Comparison of ENCODE assay signal across 17 cellular contexts in the genomic region with DNA sequence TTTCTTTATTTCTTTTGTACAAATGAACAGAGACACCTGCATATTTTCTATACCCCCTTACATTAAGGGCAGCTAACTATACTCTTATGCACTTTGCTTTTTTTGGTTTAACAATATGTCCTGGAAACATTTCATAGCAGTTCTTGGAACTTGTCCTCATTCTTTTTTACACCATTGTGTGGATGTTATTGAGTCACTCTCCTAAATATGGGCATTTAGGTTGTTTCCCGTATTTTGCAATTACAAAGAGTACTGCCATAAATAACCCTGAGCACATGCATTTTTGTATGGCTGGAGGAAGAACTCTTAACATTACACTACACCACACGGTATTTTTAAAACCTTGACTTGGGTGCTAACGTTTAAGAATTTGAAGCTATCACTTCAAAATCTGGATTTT. TPM values are rescaled to one million over a fixed set of nuclear protein-coding genes. Genes with fewer than 3 reads are reported as not detected.
DNase-seq lines count a peak whose midpoint lies in the region; ATAC-seq and TF ChIP-seq lines count a peak whose summit lies in the region.
"Had no signal": no experiment of that assay in that cellular context is flagged by ENCODE, and none has a peak within 500 bp of the region (broad histone marks: within the 10 kb centered on the region; RNA-seq: fewer than 3 reads in every experiment).

No MANE protein-coding gene starts in this region.

- no peak overlapping the region for H3K4me3 Mint-ChIP-seq in activated CD4-positive, alpha-beta memory T cell treated with anti-CD3 and anti-CD28 coated beads, Interleukin-2, amount 10 ng/mL, durations not matched to agents 7 days and 5 days

- POLR2A ChIA-PET in AG04449 (lab: Yijun Ruan, JAX), result no interaction called here
- POLR2A ChIA-PET in activated CD4-positive, alpha-beta memory T cell treated with anti-CD3 and anti-CD28 coated beads, Interleukin-2, amount 10 ng/mL, durations not matched to agents 7 days and 5 days (lab: Charles Lee), result no interaction called here

- H3K36me3 Mint-ChIP-seq in activated CD4-positive, alpha-beta memory T cell treated with anti-CD3 and anti-CD28 coated beads, Interleukin-2, amount 10 ng/mL, durations not matched to agents 7 days and 5 days (ENCODE audit: low read depth), result no peaks in the 10 kb centered on the region
- H3K36me3 Mint-ChIP-seq: activated naive CD4-positive, alpha-beta T cell treated with anti-CD3 and anti-CD28 coated beads, Interleukin-2, amount 50 U/mL, for 72 hours had no signal

- DNase-seq in AG04449 (ENCODE audit: low read depth, low spot score), result peak; percentile 61
- peak; percentile 16 for DNase-seq in GM04504 (ENCODE audit: low read depth)
- peak; percentile 79 for DNase-seq in SIG-M5 treated with dmso at 0.1 percent for 504 hours (lab: John Stamatoyannopoulos, UW; ENCODE audit: unreplicated experiment)
- peak; percentile 69 for DNase-seq in fibroblast of mammary gland (ENCODE audit: low read depth)
- no peak for DNase-seq in activated CD4-positive, alpha-beta memory T cell treated with anti-CD3 and anti-CD28 coated beads, Interleukin-2, amount 10 ng/mL, durations not matched to agents 7 days and 5 days
- no peak for DNase-seq in NCI-H226
- DNase-seq in NCI-H2081 treated with DMSO at 0.1 percent for 48 hours (lab: John Stamatoyannopoulos, UW), result no peak
- DNase-seq: cerebellar nuclear complex; hypothalamus; lower lobe of right lung; NCI-H1694 treated with DMSO at 0.1 percent for 48 hours; NCI-H82; right cardiac atrium; SJCRH30; stimulated activated CD4-positive, alpha-beta T cell treated with anti-CD3 and anti-CD28 coated beads, Interleukin-4, amount 100 ng/mL, for 24 hours had no signal

- no peak overlapping the region for H3K27ac Mint-ChIP-seq in activated CD4-positive, alpha-beta memory T cell treated with anti-CD3 and anti-CD28 coated beads, Interleukin-2, amount 10 ng/mL, durations not matched to agents 7 days and 5 days

- H3K9me3 Mint-ChIP-seq in activated CD4-positive, alpha-beta memory T cell treated with anti-CD3 and anti-CD28 coated beads, Interleukin-2, amount 10 ng/mL, durations not matched to agents 7 days and 5 days, result no peaks in the 10 kb centered on the region
- H3K9me3 Mint-ChIP-seq: activated naive CD4-positive, alpha-beta T cell treated with anti-CD3 and anti-CD28 coated beads, Interleukin-2, amount 50 U/mL, for 72 hours had no signal

- CTCF ChIA-PET in AG04449 (lab: Yijun Ruan, JAX), result interaction anchor here (1.3 kb wide), 1 partner anchor 29 kb away, joined by 3 read pairs; no protein-coding TSS in a partner anchor
- CTCF ChIA-PET in activated CD4-positive, alpha-beta memory T cell treated with anti-CD3 and anti-CD28 coated beads, Interleukin-2, amount 10 ng/mL, durations not matched to agents 7 days and 5 days (lab: Charles Lee), result no interaction called here

- TF ChIP-seq CTCF in AG04449 (IDR thresholded peaks at IDR 0.05; ENCODE audit: insufficient read depth, low read length, missing control alignments) (no peak), fibroblast of mammary gland (conservative IDR thresholded peaks at IDR 0.05; ENCODE audit: control insufficient read depth, insufficient read depth, low read depth, low read length) (no peak)

- ATAC-seq in GM18519 (IDR thresholded peaks at IDR 0.05; ENCODE audit: low FRiP score, unreplicated experiment), result no peak
- ATAC-seq: lower lobe of right lung, right cardiac atrium had no signal

- H3K4me3 ChIP-seq in AG04449 (ENCODE audit: low read depth, low read length) (no peak overlapping the region), fibroblast of mammary gland (ENCODE audit: control insufficient read depth, low read depth, low read length) (no peak overlapping the region)
- H3K4me3 ChIP-seq: lower lobe of right lung, SJCRH30 had no signal

- H3K27me3 Mint-ChIP-seq in activated CD4-positive, alpha-beta memory T cell treated with anti-CD3 and anti-CD28 coated beads, Interleukin-2, amount 10 ng/mL, durations not matched to agents 7 days and 5 days, result peaks cover 25% of the 10 kb centered on the region

- H3K4me1 Mint-ChIP-seq in activated CD4-positive, alpha-beta memory T cell treated with anti-CD3 and anti-CD28 coated beads, Interleukin-2, amount 10 ng/mL, durations not matched to agents 7 days and 5 days, result peaks cover 4% of the 10 kb centered on the region

RNA-seq across cellular contexts. Expression of gene ACP7, which starts 9.6 kb away (rescaled TPM):
- total RNA-seq in activated CD4-positive, alpha-beta memory T cell treated with anti-CD3 and anti-CD28 coated beads, Interleukin-2, amount 10 ng/mL, durations not matched to agents 7 days and 5 days, result not detected
- total RNA-seq: lower lobe of right lung, right cardiac atrium, SJCRH30 had no signal

RNA-seq across cellular contexts. Expression of gene PAK4, which starts 31.8 kb away (rescaled TPM):
- total RNA-seq in activated CD4-positive, alpha-beta memory T cell treated with anti-CD3 and anti-CD28 coated beads, Interleukin-2, amount 10 ng/mL, durations not matched to agents 7 days and 5 days, result 10 to 100 TPM; 16.2 to 19.6 TPM

Comparison
In these comparisons a context has a peak if more than half of its experiments do, and no peak if none do; other contexts are left out.
1. DNase-seq: peak in AG04449 (single experiment), GM04504 (single experiment), SIG-M5 treated with dmso at 0.1 percent for 504 hours (single experiment) and fibroblast of mammary gland (single experiment); none in activated CD4-positive, alpha-beta memory T cell treated with anti-CD3 and anti-CD28 coated beads, Interleukin-2, amount 10 ng/mL, durations not matched to agents 7 days and 5 days (single experiment), NCI-H226 (single experiment) and NCI-H2081 treated with DMSO at 0.1 percent for 48 hours (single experiment).